Comparison of ENCODE assay signal across 8 cellular contexts in genomic region chr1:226702318-226702956, GRCh38. TPM values are rescaled to one million over a fixed set of nuclear protein-coding genes. Genes with fewer than 3 reads are reported as not detected.
DNase-seq lines count a peak whose midpoint lies in the region; ATAC-seq, FAIRE-seq and TF ChIP-seq lines count a peak whose summit lies in the region.

No MANE protein-coding gene starts in this region.

- no peak for TF ChIP-seq CTCF in GM12878 (IDR thresholded peaks at IDR 0.05 in 2 of 3, conservative IDR thresholded peaks at IDR 0.05 in 1 of 3; ENCODE audit: control insufficient read depth in 2 of 3, extremely low read depth in 1 of 3, insufficient read depth in 1 of 3, low read depth in 3 of 3, low read length in 3 of 3)
- no peak for TF ChIP-seq CTCF in tibial nerve (IDR thresholded peaks at IDR 0.05)

- intact Hi-C loops in GM12878 (cut with micrococcal nuclease; ENCODE audit: unreplicated experiment): loop anchor here (2.0 kb wide), 1 partner anchor 50 kb away; no protein-coding TSS in a partner anchor

- TF ChIP-seq RAD21 in GM12878 (IDR thresholded peaks at IDR 0.05; ENCODE audit: insufficient read depth, low read depth, low read length): no peak

- 0 out of 2 replicates have a peak, but pooled peaks cover 2% of the 10 kb centered on the region for H4K20me1 ChIP-seq in GM12878 (ENCODE audit: control insufficient read depth, insufficient read depth)

- peak overlapping the region; percentile 85; the same call in 1 of the 2 replicates for H2AFZ ChIP-seq in GM12878 (ENCODE audit: control insufficient read depth, low read depth, low read length)

- H3K9me3 ChIP-seq in HUES64 (ENCODE audit: insufficient read depth, low read depth, low read length): no peaks in the 10 kb centered on the region
- H3K9me3 ChIP-seq in GM12878 (replicated peaks; ENCODE audit: control insufficient read depth, insufficient read depth, low read length): no peaks in the 10 kb centered on the region
- H3K9me3 ChIP-seq in tibial nerve: no peaks in the 10 kb centered on the region

- H3K36me3 ChIP-seq in HUES64 (ENCODE audit: insufficient read depth, low read length) (no peaks in the 10 kb centered on the region), GM12878 (ENCODE audit: control insufficient read depth in 2 of 2, insufficient read depth in 2 of 2, low read length in 1 of 2) (peaks cover 0 to under 1% of the 10 kb centered on the region in 2 experiments; a peak in 2 of 4 replicates), tibial nerve (no peaks in the 10 kb centered on the region)

- ATAC-seq in GM12878: no peak
- peak; percentile 32 for ATAC-seq in left lobe of liver
- no peak for ATAC-seq in GM21619 (IDR thresholded peaks at IDR 0.05; ENCODE audit: unreplicated experiment)
- no peak for ATAC-seq in GM18858 (IDR thresholded peaks at IDR 0.05; ENCODE audit: unreplicated experiment)

- FAIRE-seq in GM12878 (lab: Jason Lieb, UNC): no peak

- H3K4me3 ChIP-seq in HUES64 (ENCODE audit: low read length): peak overlapping the region; percentile 54
- H3K4me3 ChIP-seq in GM12878: peak overlapping the region; percentile 54
- peak overlapping the region; percentile 61 to 83 (median 64) for H3K4me3 ChIP-seq in tibial nerve

- DNase-seq in AG20443 (ENCODE audit: low spot score): peak; percentile 77
- no peak for DNase-seq in GM12878 (ENCODE audit: low read depth, low spot score)
- no peak for DNase-seq in left lobe of liver (ENCODE audit: low spot score)
- peak; percentile 37 to 71 for DNase-seq in tibial nerve (ENCODE audit: low spot score in 2 of 2)
- DNase-seq in mucosa of gallbladder (ENCODE audit: low spot score): no peak

- RAD21 ChIA-PET in GM12878 (lab: Charles Lee; ENCODE audit: unreplicated experiment): interaction anchor here (0.6 to 4.3 kb wide), 14 partner anchors 14 to 126 kb away, joined by 3 to 20 read pairs (median 6); partner anchors contain the start of gene ITPKB

- in situ Hi-C loops in GM12878 (cut with MboI): no loop called here

- no peaks in the 10 kb centered on the region for H3K27me3 ChIP-seq in HUES64 (ENCODE audit: insufficient read depth, low read length)
- no peaks in the 10 kb centered on the region for H3K27me3 ChIP-seq in GM12878 (replicated peaks in 1 of 2; ENCODE audit: control insufficient read depth in 2 of 2, insufficient read depth in 2 of 2, low read length in 1 of 2)
- H3K27me3 ChIP-seq in tibial nerve: no peaks in the 10 kb centered on the region

- 85% methylated on average over 12 of the region's 12 CpGs for WGBS in HUES64
- WGBS in GM12878 (ENCODE audit: insufficient coverage, insufficient replicate concordance, low lambda C conversion rate, missing lambda C conversion rate): 67% methylated on average over 7 of the region's 12 CpGs
- WGBS in tibial nerve, 2 donors: 58 to 61% methylated on average over 12 of the region's 12 CpGs

- H3K79me2 ChIP-seq in GM12878 (ENCODE audit: control insufficient read depth, insufficient read depth, low read length): peaks cover 28% of the 10 kb centered on the region

- H3K27ac ChIP-seq in HUES64 (ENCODE audit: low read depth, low read length) (peak overlapping the region; percentile 78; the same call in 1 of the 2 replicates), GM12878 (ENCODE audit: control insufficient read depth, insufficient read depth) (peak overlapping the region; percentile 92), tibial nerve (peak overlapping the region; percentile 91 to 99 (median 98))

- CTCF ChIA-PET in GM12878 (lab: Yijun Ruan, JAX): interaction anchor here (0.9 to 1.9 kb wide), 8 partner anchors 14 to 124 kb away, joined by 3 to 6 read pairs (median 5); no protein-coding TSS in a partner anchor

- TF ChIP-seq EP300 in GM12878 (IDR thresholded peaks at IDR 0.05; ENCODE audit: borderline replicate concordance in 1 of 2, control insufficient read depth in 1 of 2, low read depth in 2 of 2, low read length in 2 of 2): no peak
- TF ChIP-seq EP300 in tibial nerve (IDR thresholded peaks at IDR 0.05): peak in 1 of 2 donors; percentile 48

- no TSS peak for BruUV-seq in GM12878 (replicated peaks; lab: Mats Ljungman, UMichigan)

- TF ChIP-seq POLR2A in GM12878 (IDR thresholded peaks at IDR 0.05; ENCODE audit: low read depth, low read length) (no peak), tibial nerve (IDR thresholded peaks at IDR 0.05) (peak in 1 of 2 donors; percentile 19)

- H3K9ac ChIP-seq in HUES64 (ENCODE audit: low read depth, low read length) (peak overlapping the region; percentile 74; the same call in 1 of the 2 replicates), GM12878 (ENCODE audit: control insufficient read depth, insufficient read depth, low read length) (peak overlapping the region; percentile 82)

- SMC1A ChIA-PET in GM12878 (lab: Charles Lee; ENCODE audit: uncharacterized antibody, unreplicated experiment): interaction anchor here (0.8 to 2.8 kb wide), 14 partner anchors 10 to 123 kb away, joined by 3 to 12 read pairs (median 4); partner anchors contain the start of gene ITPKB

- POLR2A ChIA-PET in GM12878 (lab: Charles Lee): interaction anchor here (0.6 to 3.2 kb wide), 11 partner anchors 9 to 124 kb away, joined by 3 to 20 read pairs (median 4); no protein-coding TSS in a partner anchor

- H3K4me1 ChIP-seq in HUES64 (ENCODE audit: insufficient read depth, low read length): peaks cover 11% of the 10 kb centered on the region
- peaks cover 20% of the 10 kb centered on the region for H3K4me1 ChIP-seq in GM12878 (ENCODE audit: control insufficient read depth, insufficient read depth, low read length)
- peaks cover 0 to 39% (median 28%) of the 10 kb centered on the region in 4 donors for H3K4me1 ChIP-seq in tibial nerve

- H3K4me2 ChIP-seq in GM12878 (ENCODE audit: control insufficient read depth, insufficient read depth): peak overlapping the region; percentile 83

TF ChIP-seq in GM12878, 131 proteins besides CTCF, POLR2A, EP300 and RAD21 (continues in another document):
- no peak for TF ChIP-seq BCL3 (IDR thresholded peaks at IDR 0.05; ENCODE audit: borderline replicate concordance, insufficient read depth, low read depth, low read length, poor library complexity, severe bottlenecking)
- TF ChIP-seq TBL1XR1 (IDR thresholded peaks at IDR 0.05; ENCODE audit: low read depth, low read length): no peak
- TF ChIP-seq SPI1 (IDR thresholded peaks at IDR 0.05; ENCODE audit: borderline replicate concordance, insufficient read depth, low read depth, low read length): no peak
- no peak for TF ChIP-seq YBX1 (IDR thresholded peaks at IDR 0.05)
- TF ChIP-seq DPF2 (IDR thresholded peaks at IDR 0.05): no peak
- no peak for TF ChIP-seq NFXL1 (IDR thresholded peaks at IDR 0.05; ENCODE audit: borderline replicate concordance)
- TF ChIP-seq EGR1 (IDR thresholded peaks at IDR 0.05; ENCODE audit: borderline replicate concordance in 1 of 2, low read depth in 2 of 2, low read length in 2 of 2): no peak
- no peak for TF ChIP-seq YY1 (IDR thresholded peaks at IDR 0.05; ENCODE audit: low read depth, low read length)
- TF ChIP-seq TAF1 (IDR thresholded peaks at IDR 0.05; ENCODE audit: borderline replicate concordance, low read depth, low read length): no peak

RNA-seq across cellular contexts. Expression of gene ITPKB, which starts 36.6 kb away (rescaled TPM):
- polyA plus RNA-seq in HUES64 (2013, experiment 1 of 2): 7.0 TPM
- polyA plus RNA-seq in HUES64 (2013, experiment 2 of 2): 8.5 TPM
- total RNA-seq in GM12878 (2013; cell fraction: nucleolus; rRNA removed): 128 and 140 TPM in 2 replicates
- total RNA-seq in GM12878 (2014; rRNA removed): 16.5 and 17.5 TPM in 2 replicates
- total RNA-seq in GM12878 (2014; rRNA removed; fragmentation: Illumina TruSeq; extraction: Trizol): 14.2 and 14.6 TPM in 2 replicates
- total RNA-seq in GM12878 (2021): 34.4 and 38.7 TPM in 2 replicates
- polyA plus RNA-seq in GM12878 (2011; ENCODE audit: low read depth): 4.5 TPM
- polyA plus RNA-seq in GM12878 (2011; rRNA removed): 8.8 and 11.6 TPM in 2 replicates
- 12.4 and 12.8 TPM in 2 replicates for polyA plus RNA-seq in GM12878 (2011; cell fraction: cytosol; rRNA removed)
- 20.1 and 27.3 TPM in 2 replicates for polyA plus RNA-seq in GM12878 (2011; cell fraction: nucleus; rRNA removed)
- 10.6 and 14.4 TPM in 2 replicates for polyA plus RNA-seq in GM12878 (2012)
- polyA plus RNA-seq in GM12878 (2014; fragmentation: Illumina TruSeq; extraction: Trizol): 8.8 and 14.7 TPM in 2 replicates
- 1 to 10 TPM; 1.3 TPM for polyA plus RNA-seq in GM12878 (2014; fragmentation: Nextera tagmentation; extraction: Ambion mirVana)
- 20.3 and 20.9 TPM in 2 replicates for polyA plus RNA-seq in GM12878 (2014; rRNA removed)
- 1 to 10 TPM; 2.2 to 5.2 TPM for polyA plus RNA-seq in GM12878 (2016; fragmentation: Nextera tagmentation; extraction: Ambion mirVana)
- polyA minus RNA-seq in GM12878 (2011; rRNA and poly(A)+ RNA removed): 18.1 and 33.2 TPM in 2 replicates
- 11.4 and 12.6 TPM in 2 replicates for polyA minus RNA-seq in GM12878 (2011; cell fraction: cytosol; rRNA and poly(A)+ RNA removed)
- polyA minus RNA-seq in GM12878 (2011; cell fraction: nucleus; rRNA and poly(A)+ RNA removed): 28.3 and 47.7 TPM in 2 replicates
- 3.1 TPM for total RNA-seq in left lobe of liver
- total RNA-seq in tibial nerve: 10 to 100 TPM; 49.2 to 82.0 (median 52.7) TPM
- total RNA-seq in mucosa of gallbladder: 30.6 TPM

Comparison
In these comparisons a context has a peak if more than half of its experiments do, and no peak if none do; other contexts are left out.
1. DNase-seq: peak in AG20443 (single experiment) and tibial nerve (2 of 2); none in GM12878 (single experiment), left lobe of liver (single experiment) and mucosa of gallbladder (single experiment).
2. Peak in every context shown above with its lines, with median percentiles within 50 percentile points of each other: H3K27ac ChIP-seq and H3K4me3 ChIP-seq.